ENCODE assay signal across 1 cellular context in genomic region chr3:137199678-137200077, GRCh38.
TF ChIP-seq lines count a peak whose summit lies in the region.

No MANE protein-coding gene starts in this region.

TF ChIP-seq in GM12878, 131 proteins besides CTCF, POLR2A, EP300 and RAD21 (continued from another document):
- no peak for TF ChIP-seq PRDM15 (CRISPR knock-in tag; IDR thresholded peaks at IDR 0.05)
- TF ChIP-seq SMAD1 (IDR thresholded peaks at IDR 0.05; ENCODE audit: low read depth, partially characterized antibody): no peak
- TF ChIP-seq MLLT1 (IDR thresholded peaks at IDR 0.05): no peak
- TF ChIP-seq RELB (IDR thresholded peaks at IDR 0.05; ENCODE audit: low read depth): peak; percentile 60; the same call in 1 of the 2 replicates
- TF ChIP-seq SMARCA5 (IDR thresholded peaks at IDR 0.05): no peak
- no peak for TF ChIP-seq GATAD2B (conservative IDR thresholded peaks at IDR 0.05; ENCODE audit: low read depth)
- TF ChIP-seq ZNF274 (IDR thresholded peaks at IDR 0.05; ENCODE audit: insufficient read depth, insufficient read length): no peak
- TF ChIP-seq TCF7 (IDR thresholded peaks at IDR 0.05; ENCODE audit: borderline replicate concordance): peak; percentile 43; the same call in 1 of the 2 replicates
TF ChIP-seq in GM12878: peak in this region for 7.
